Comparison of ENCODE assay signal across 33 cellular contexts in the genomic region with DNA sequence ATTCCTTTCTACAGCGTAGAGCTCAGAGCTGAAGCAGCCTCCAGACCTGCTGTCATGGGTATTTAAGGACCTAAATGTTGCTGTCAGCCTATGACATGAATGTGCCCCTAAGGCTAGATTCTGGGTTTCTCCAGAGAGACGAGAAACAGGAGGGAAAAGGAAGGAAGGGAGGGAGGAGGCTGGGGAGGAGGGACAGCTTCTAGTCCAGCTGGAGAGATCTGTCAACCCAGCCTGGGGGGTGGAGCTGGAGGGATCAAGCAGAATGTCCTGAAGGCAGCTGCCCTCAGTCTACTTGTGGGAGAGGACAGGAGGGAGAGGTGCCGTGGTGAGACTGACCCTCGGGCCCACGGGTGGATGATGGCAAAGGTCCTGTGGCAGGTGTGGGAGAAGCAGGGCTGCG. TPM values are rescaled to one million over a fixed set of nuclear protein-coding genes. Genes with fewer than 3 reads are reported as not detected.
A peak's percentile ranks its signal among the peaks of the same experiment; 100 is the strongest.
DNase-seq lines count a peak whose midpoint lies in the region; ATAC-seq, FAIRE-seq and TF ChIP-seq lines count a peak whose summit lies in the region.
"Had no signal": no experiment of that assay in that cellular context is flagged by ENCODE, and none has a peak within 500 bp of the region (broad histone marks: within the 10 kb centered on the region; RNA-seq: fewer than 3 reads in every experiment).

No MANE protein-coding gene starts in this region.

- FAIRE-seq in kidney (lab: Jason Lieb, UNC), result no peak
- FAIRE-seq: keratinocyte, pancreas had no signal

- ATAC-seq in Right ventricle myocardium inferior (no peak), upper lobe of right lung (peak; percentile 14)
- ATAC-seq: foreskin keratinocyte; natural killer cell treated with Interleukin-12 subunit alpha and Interleukin-12 subunit beta and Interleukin-15 and Interleukin-18, amount 100 ng/mL, for 72 hours; pancreas had no signal

- H3K27ac ChIP-seq in right atrium auricular region (no peak overlapping the region), SJCRH30 (peak overlapping the region; percentile 79; the same call in 1 of the 2 replicates), kidney (ENCODE audit: low read depth in 2 of 2, low read length in 2 of 2) (no peak overlapping the region), upper lobe of right lung (no peak overlapping the region)
- H3K27ac ChIP-seq: esophagus squamous epithelium, foreskin keratinocyte, heart right ventricle, HL-60, pancreas, suprapubic skin had no signal

- no peak overlapping the region for H3K9ac ChIP-seq in kidney (ENCODE audit: low read length in 2 of 2)

- TF ChIP-seq CTCF in right atrium auricular region (IDR thresholded peaks at IDR 0.05) (no peak), kidney (IDR thresholded peaks at IDR 0.05; ENCODE audit: borderline replicate concordance, extremely low read depth, insufficient read depth) (no peak), upper lobe of right lung (IDR thresholded peaks at IDR 0.05) (no peak)

- H3K36me3 ChIP-seq in right atrium auricular region (no peaks in the 10 kb centered on the region), SJCRH30 (no peaks in the 10 kb centered on the region), kidney (ENCODE audit: control insufficient read depth in 1 of 2, insufficient read depth in 2 of 2, low read length in 2 of 2) (no peaks in the 10 kb centered on the region), upper lobe of right lung (no peaks in the 10 kb centered on the region)
- H3K36me3 ChIP-seq: esophagus squamous epithelium, heart right ventricle, pancreas, suprapubic skin had no signal

- intact Hi-C loops in Right ventricle myocardium inferior (cut with DNase I) (no loop called here), kidney (cut with DNase I) (no loop called here), upper lobe of right lung (cut with DNase I) (no loop called here)

- H3K4me1 ChIP-seq in right atrium auricular region, result no peaks in the 10 kb centered on the region
- H3K4me1 ChIP-seq in SJCRH30, result peaks cover 42% of the 10 kb centered on the region
- peaks cover 0 to 7% of the 10 kb centered on the region in 2 donors for H3K4me1 ChIP-seq in kidney (ENCODE audit: control insufficient read depth in 1 of 2, insufficient read depth in 1 of 2, low read depth in 1 of 2, low read length in 2 of 2)
- H3K4me1 ChIP-seq in upper lobe of right lung, result no peaks in the 10 kb centered on the region
- H3K4me1 ChIP-seq: esophagus squamous epithelium, foreskin keratinocyte, pancreas, suprapubic skin had no signal

- DNase-seq in Right ventricle myocardium inferior (ENCODE audit: missing footprints), result peak; percentile 35
- no peak for DNase-seq in right atrium auricular region (ENCODE audit: low spot score)
- DNase-seq in SJCRH30, result peak; percentile 91 to 93
- peak; percentile 69 for DNase-seq in kidney
- no peak for DNase-seq in upper lobe of right lung
- no peak for DNase-seq in NCI-H446 (lab: John Stamatoyannopoulos, UW)
- no peak for DNase-seq in activated effector memory CD4-positive, alpha-beta T cell treated with Interleukin-2 at 50 U/mL for 16 hours
- DNase-seq: activated CD4-positive, alpha-beta memory T cell treated with anti-CD3 and anti-CD28 coated beads, Interleukin-2, amount 10 ng/mL, durations not matched to agents 7 days and 5 days; activated CD8-positive, alpha-beta memory T cell treated with anti-CD3 and anti-CD28 coated beads, Interleukin-2, amount 50 U/mL, for 4 hours; activated naive CD4-positive, alpha-beta T cell treated with anti-CD3 and anti-CD28 coated beads for 36 hours; CD8-positive, alpha-beta memory T cell; dermis blood vessel endothelial cell; DMS 273 treated with DMSO at 0.1 percent for 48 hours; EL; esophagus squamous epithelium; foreskin keratinocyte; H9; heart right ventricle; Karpas-422; NCI-H2107; NCI-H345; NK-92 treated with Interleukin-12 subunit alpha and Interleukin-12 subunit beta, amount 100 ng/mL, for 24 hours; retina; stimulated activated naive CD4-positive, alpha-beta T cell treated with Interleukin-2 at 50 U/mL for 16 hours had no signal

- H3K4me3 ChIP-seq in right atrium auricular region, result no peak overlapping the region
- H3K4me3 ChIP-seq in SJCRH30, result peak overlapping the region; percentile 21
- no peak overlapping the region for H3K4me3 ChIP-seq in kidney (ENCODE audit: low read length in 2 of 2)
- no peak overlapping the region for H3K4me3 ChIP-seq in upper lobe of right lung
- H3K4me3 ChIP-seq: esophagus squamous epithelium, heart right ventricle, lung, pancreas, smooth muscle cell, suprapubic skin had no signal

- H3K27me3 ChIP-seq in right atrium auricular region (no peaks in the 10 kb centered on the region), SJCRH30 (no peaks in the 10 kb centered on the region), upper lobe of right lung (peaks cover 8% of the 10 kb centered on the region)
- H3K27me3 ChIP-seq: pancreas had no signal

- H3K9me3 ChIP-seq in right atrium auricular region (no peaks in the 10 kb centered on the region), SJCRH30 (replicated peaks) (no peaks in the 10 kb centered on the region), kidney (ENCODE audit: control insufficient read depth in 1 of 2, low read length in 2 of 2) (no peaks in the 10 kb centered on the region), upper lobe of right lung (no peaks in the 10 kb centered on the region)
- H3K9me3 ChIP-seq: esophagus squamous epithelium, heart right ventricle, pancreas, suprapubic skin had no signal

RNA-seq across cellular contexts. Expression of gene DBH, which starts 1.1 kb away (rescaled TPM):
- total RNA-seq in Right ventricle myocardium inferior, result not detected
- total RNA-seq in right atrium auricular region, result not detected
- 2.2 and 2.5 TPM in 2 replicates for total RNA-seq in SJCRH30 (2014; rRNA removed; shearing (Covaris generic))
- total RNA-seq in kidney, result not detected
- polyA plus RNA-seq in kidney (ENCODE audit: insufficient read depth, low read depth, low replicate concordance), result 0.39 TPM
- total RNA-seq in upper lobe of right lung, result not detected
- total RNA-seq: activated CD4-positive, alpha-beta memory T cell treated with anti-CD3 and anti-CD28 coated beads, Interleukin-2, amount 10 ng/mL, durations not matched to agents 7 days and 5 days; activated naive CD4-positive, alpha-beta T cell treated with anti-CD3 and anti-CD28 coated beads for 36 hours; CD8-positive, alpha-beta memory T cell; dermis blood vessel endothelial cell; esophagus squamous epithelium; foreskin keratinocyte; H9; natural killer cell treated with Interleukin-12 subunit alpha and Interleukin-12 subunit beta and Interleukin-15 and Interleukin-18, amount 100 ng/mL, for 72 hours; pancreas; smooth muscle cell; suprapubic skin had no signal
- polyA plus RNA-seq: CD8-positive, alpha-beta memory T cell; foreskin keratinocyte; keratinocyte had no signal

RNA-seq across cellular contexts. Expression of gene FAM163B, which starts 25.9 kb away (rescaled TPM):
- total RNA-seq in Right ventricle myocardium inferior (0.22 TPM), right atrium auricular region (1 to 10 TPM in 1 of 2 donors, not detected in 1; 1.7 TPM), kidney (0.54 TPM), upper lobe of right lung (not detected)
- total RNA-seq in SJCRH30 (2014; rRNA removed; shearing (Covaris generic)), result 2.5 and 3.4 TPM in 2 replicates
- not detected for polyA plus RNA-seq in kidney (ENCODE audit: insufficient read depth, low read depth, low replicate concordance)
- total RNA-seq: activated CD4-positive, alpha-beta memory T cell treated with anti-CD3 and anti-CD28 coated beads, Interleukin-2, amount 10 ng/mL, durations not matched to agents 7 days and 5 days; activated naive CD4-positive, alpha-beta T cell treated with anti-CD3 and anti-CD28 coated beads for 36 hours; CD8-positive, alpha-beta memory T cell; dermis blood vessel endothelial cell; esophagus squamous epithelium; foreskin keratinocyte; heart right ventricle; mononuclear cell; natural killer cell treated with Interleukin-12 subunit alpha and Interleukin-12 subunit beta and Interleukin-15 and Interleukin-18, amount 100 ng/mL, for 72 hours; pancreas; suprapubic skin had no signal
- polyA plus RNA-seq: adipose tissue; CD8-positive, alpha-beta memory T cell; foreskin keratinocyte; keratinocyte; pancreas had no signal

Comparison
In these comparisons a context has a peak if more than half of its experiments do, and no peak if none do; other contexts are left out.
1. DNase-seq: peak in Right ventricle myocardium inferior (single experiment), SJCRH30 (2 of 2) and kidney (single experiment); none in right atrium auricular region (single experiment), upper lobe of right lung (single experiment), NCI-H446 (0 of 2) and activated effector memory CD4-positive, alpha-beta T cell treated with Interleukin-2 at 50 U/mL for 16 hours (single experiment).